Comparison of ENCODE assay signal across 11 cellular contexts in genomic region chr19:3683866-3684816, GRCh38. TPM values are rescaled to one million over a fixed set of nuclear protein-coding genes. Genes with fewer than 3 reads are reported as not detected.
A peak's percentile ranks its signal among the peaks of the same experiment; 100 is the strongest.
DNase-seq lines count a peak whose midpoint lies in the region; ATAC-seq and TF ChIP-seq lines count a peak whose summit lies in the region.
"Had no signal": no experiment of that assay in that cellular context is flagged by ENCODE, and none has a peak within 500 bp of the region (broad histone marks: within the 10 kb centered on the region; RNA-seq: fewer than 3 reads in every experiment).

No MANE protein-coding gene starts in this region.

- ATAC-seq in Right ventricle myocardium inferior (peak; percentile 18), left ventricle myocardium superior (no peak), GM18498 (IDR thresholded peaks at IDR 0.05; ENCODE audit: unreplicated experiment) (no peak)

- H3K4me3 ChIP-seq in ascending aorta = no peak overlapping the region
- no peak overlapping the region for H3K4me3 ChIP-seq in uterus
- H3K4me3 ChIP-seq: stomach had no signal

- POLR2A ChIA-PET in RWPE1 (lab: Yijun Ruan, JAX; ENCODE audit: low non-redundant PET) = no interaction called here

- TF ChIP-seq POLR2A in uterus (IDR thresholded peaks at IDR 0.05) = no peak

- H3K27ac ChIP-seq in ascending aorta = peak overlapping the region; percentile 63 to 66
- H3K27ac ChIP-seq in uterus = peak overlapping the region; percentile 61 to 74
- H3K27ac ChIP-seq in RWPE1 = no peak overlapping the region

- H3K36me3 ChIP-seq in ascending aorta (peaks cover 7 to 8% of the 10 kb centered on the region in 2 donors), uterus (no peaks in the 10 kb centered on the region)

- intact Hi-C loops in Right ventricle myocardium inferior (cut with DNase I) = no loop called here
- intact Hi-C loops in left ventricle myocardium superior (cut with micrococcal nuclease) = no loop called here
- intact Hi-C loops in ascending aorta (cut with DNase I) = loop anchor here (2.0 kb wide), 1 partner anchor 13 kb away; no protein-coding TSS in a partner anchor
- intact Hi-C loops in uterus (cut with DNase I; ENCODE audit: low total_unique reads) = no loop called here

- no peaks in the 10 kb centered on the region for H3K27me3 ChIP-seq in ascending aorta
- H3K27me3 ChIP-seq in uterus = no peaks in the 10 kb centered on the region
- H3K27me3 ChIP-seq: stomach had no signal

- CTCF ChIA-PET in RWPE1 (lab: Yijun Ruan, JAX) = no interaction called here

- H3K9me3 ChIP-seq in ascending aorta (peaks cover 0 to 5% of the 10 kb centered on the region in 2 donors), uterus (peaks cover 0 to 4% of the 10 kb centered on the region in 2 donors)

- H3K4me1 ChIP-seq in ascending aorta (peaks cover 0 to 42% of the 10 kb centered on the region in 2 donors), uterus (peaks cover 5 to 7% of the 10 kb centered on the region in 2 donors)

- DNase-seq in Right ventricle myocardium inferior (ENCODE audit: missing footprints) (no peak), left ventricle myocardium superior (no peak), ascending aorta (ENCODE audit: low spot score in 2 of 2) (no peak), kidney glomerular epithelial cell (lab: John Stamatoyannopoulos, UW) (peak; percentile 91), uterus (no peak), RWPE1 (ENCODE audit: low spot score) (no peak), NCI-H526 treated with DMSO at 0.1 percent for 48 hours (lab: John Stamatoyannopoulos, UW) (no peak)
- DNase-seq: activated CD4-positive, alpha-beta T cell treated with anti-CD3 and anti-CD28 coated beads, Interleukin-2, amount 50 U/mL, for 1 hour; amniotic stem cell; stomach had no signal

- TF ChIP-seq CTCF in ascending aorta (IDR thresholded peaks at IDR 0.05) (no peak), uterus (IDR thresholded peaks at IDR 0.05) (no peak), RWPE1 (conservative IDR thresholded peaks at IDR 0.05; ENCODE audit: low read depth) (no peak)

RNA-seq across cellular contexts. Expression of gene PIP5K1C, which starts 16.1 kb away (rescaled TPM):
- total RNA-seq in Right ventricle myocardium inferior = 34.7 TPM
- total RNA-seq in left ventricle myocardium superior = 34.7 TPM
- total RNA-seq in ascending aorta = 87.3 TPM
- 10 to 100 TPM in 3 of 4 donors, 1 to 10 TPM in 1; 6.2 to 77.5 (median 33.2) TPM for total RNA-seq in uterus

RNA-seq across cellular contexts. Expression of gene TJP3, which starts 24.0 kb away (rescaled TPM):
- total RNA-seq in Right ventricle myocardium inferior (0.62 TPM), left ventricle myocardium superior (0.22 TPM), ascending aorta (12.6 TPM), uterus (1 to 10 TPM in 3 of 4 donors, under 1 TPM in 1; 0.37 to 7.4 (median 3.9) TPM)

RNA-seq across cellular contexts. Expression of gene CACTIN, which starts 57.6 kb away (rescaled TPM):
- 12.6 TPM for total RNA-seq in Right ventricle myocardium inferior
- total RNA-seq in left ventricle myocardium superior = 13.5 TPM
- total RNA-seq in ascending aorta = 57.6 TPM
- total RNA-seq in uterus = 10 to 100 TPM in 3 of 4 donors, 1 to 10 TPM in 1; 6.8 to 28.4 (median 20.7) TPM
